Comparison of ENCODE assay signal across 19 cellular contexts in the genomic region with DNA sequence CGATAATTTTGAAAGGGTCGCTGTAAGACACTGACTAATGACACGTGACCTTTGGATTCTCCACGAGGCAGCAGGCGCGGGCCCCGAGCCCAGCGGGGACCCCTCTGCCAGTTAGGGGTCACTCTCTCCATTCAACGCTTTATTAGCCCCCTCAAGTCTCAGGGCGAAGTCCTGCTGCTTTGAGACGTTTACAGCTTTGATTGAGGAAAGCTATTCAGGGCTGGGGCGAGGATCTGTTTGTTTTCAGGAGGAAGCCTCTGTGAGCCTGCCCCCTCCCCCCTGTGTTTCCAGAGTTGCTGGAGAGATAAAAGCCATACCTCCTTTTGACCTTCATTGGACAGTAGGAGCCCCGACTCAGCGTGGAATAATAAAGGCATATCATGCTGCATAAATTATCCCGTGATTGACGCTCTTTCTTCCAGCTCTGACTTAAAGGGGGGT. TPM values are rescaled to one million over a fixed set of nuclear protein-coding genes. Genes with fewer than 3 reads are reported as not detected.
DNase-seq lines count a peak whose midpoint lies in the region; ATAC-seq and TF ChIP-seq lines count a peak whose summit lies in the region.
"Had no signal": no experiment of that assay in that cellular context is flagged by ENCODE, and none has a peak within 500 bp of the region (broad histone marks: within the 10 kb centered on the region; RNA-seq: fewer than 3 reads in every experiment).

No MANE protein-coding gene starts in this region.

- H3K27ac Mint-ChIP-seq in nephron progenitor cell = peak overlapping the region; percentile 85
- H3K27ac Mint-ChIP-seq: stimulated activated naive CD8-positive, alpha-beta T cell treated with anti-CD3 and anti-CD28 coated beads, Interleukin-15, amount 100 ng/mL, for 72 hours had no signal

- peak; percentile 33 for DNase-seq in BE2C
- peak; percentile 41 for DNase-seq in LoVo (ENCODE audit: low spot score)
- peak; percentile 51 for DNase-seq in nephron progenitor cell
- no peak for DNase-seq in NCI-H774 (lab: John Stamatoyannopoulos, UW)
- no peak for DNase-seq in occipital lobe (lab: John Stamatoyannopoulos, UW)
- DNase-seq in NCI-H524 treated with DMSO at 0.1 percent for 48 hours (lab: John Stamatoyannopoulos, UW) = no peak
- DNase-seq: activated CD4-positive, alpha-beta T cell treated with anti-CD3 and anti-CD28 coated beads, Interleukin-2, amount 50 U/mL, for 1 hour; hippocampal formation; Kasumi-1; NCI-H187; NCI-H526 treated with DMSO at 0.1 percent for 48 hours; ovary; RPMI8226; spleen; stimulated activated naive CD8-positive, alpha-beta T cell treated with anti-CD3 and anti-CD28 coated beads, Interleukin-15, amount 100 ng/mL, for 72 hours had no signal

- peak overlapping the region; percentile 96 for H3K27ac ChIP-seq in ectodermal cell (ENCODE audit: insufficient read depth, low read depth, low read length, poor library complexity, severe bottlenecking)
- H3K27ac ChIP-seq: ovary, spleen had no signal

- H3K27me3 Mint-ChIP-seq in nephron progenitor cell (ENCODE audit: low read depth, poor library complexity) = peaks cover 25% of the 10 kb centered on the region

- peaks cover 75% of the 10 kb centered on the region for H3K4me1 Mint-ChIP-seq in nephron progenitor cell

- no peak for ATAC-seq in activated CD4-positive, CD25-positive, alpha-beta regulatory T cell treated with anti-CD3 and anti-CD28 coated beads, Interleukin-2, amount 50 U/mL, for 24 hours
- ATAC-seq: stimulated activated naive CD8-positive, alpha-beta T cell treated with anti-CD3 and anti-CD28 coated beads, Interleukin-15, amount 100 ng/mL, for 72 hours had no signal

- H3K9me3 Mint-ChIP-seq in nephron progenitor cell = no peaks in the 10 kb centered on the region
- H3K9me3 Mint-ChIP-seq: stimulated activated naive CD8-positive, alpha-beta T cell treated with anti-CD3 and anti-CD28 coated beads, Interleukin-15, amount 100 ng/mL, for 72 hours had no signal

- no peak overlapping the region for H3K4me3 ChIP-seq in BE2C (ENCODE audit: low read depth, low read length)
- H3K4me3 ChIP-seq in ectodermal cell (ENCODE audit: insufficient read depth, low read depth, low read length) = no peak overlapping the region
- H3K4me3 ChIP-seq: lung, ovary, spleen had no signal

- H3K27me3 ChIP-seq in BE2C = peaks cover 4% of the 10 kb centered on the region
- H3K27me3 ChIP-seq in ectodermal cell (ENCODE audit: control insufficient read depth, insufficient read depth, low read length, poor library complexity, severe bottlenecking) = peaks cover 29% of the 10 kb centered on the region
- H3K27me3 ChIP-seq: ovary had no signal

- H3K9me3 ChIP-seq in BE2C (no peaks in the 10 kb centered on the region), ectodermal cell (ENCODE audit: control insufficient read depth, low read length) (no peaks in the 10 kb centered on the region)
- H3K9me3 ChIP-seq: ovary, spleen had no signal

- WGBS in ectodermal cell, 2 experiments = 1% methylated on average over 16 of the region's 16 CpGs

- H3K4me1 ChIP-seq in BE2C (peaks cover 5% of the 10 kb centered on the region; the same call in 1 of the 2 replicates), ectodermal cell (ENCODE audit: control insufficient read depth, insufficient read depth, low read length) (peaks cover 54% of the 10 kb centered on the region)

- H3K36me3 ChIP-seq in BE2C (no peaks in the 10 kb centered on the region), ectodermal cell (ENCODE audit: control insufficient read depth, insufficient read depth, low read length) (no peaks in the 10 kb centered on the region)
- H3K36me3 ChIP-seq: ovary, spleen had no signal

- no peaks in the 10 kb centered on the region for H3K36me3 Mint-ChIP-seq in nephron progenitor cell (ENCODE audit: low read depth)

- peak overlapping the region; percentile 69 for H3K4me3 Mint-ChIP-seq in nephron progenitor cell

- TF ChIP-seq CTCF in BE2C (IDR thresholded peaks at IDR 0.05; ENCODE audit: low read depth, low read length) (no peak), nephron progenitor cell (IDR thresholded peaks at IDR 0.05) (no peak)

RNA-seq across cellular contexts. Expression of gene MSX2, which starts 31.4 kb away (rescaled TPM):
- polyA plus RNA-seq in BE2C (2012; ENCODE audit: insufficient read depth, insufficient read length, low read depth) = 26.4 TPM
- 39.9 TPM for polyA plus RNA-seq in ectodermal cell (2013, experiment 1 of 4)
- polyA plus RNA-seq in ectodermal cell (2013, experiment 2 of 4) = 31.5 TPM
- 40.6 TPM for polyA plus RNA-seq in ectodermal cell (2013, experiment 3 of 4)
- polyA plus RNA-seq in ectodermal cell (2013, experiment 4 of 4) = 46.6 TPM
- not detected for total RNA-seq in occipital lobe
- total RNA-seq: T-helper 2 cell treated with Interferon-gamma antibody and Interleukin-4, amounts not matched to agents 100 ng/mL and 5 ng/mL, for 36 hours had no signal

Comparison
In these comparisons a context has a peak if more than half of its experiments do, and no peak if none do; other contexts are left out.
1. DNase-seq: peak in BE2C (single experiment), LoVo (single experiment) and nephron progenitor cell (single experiment); none in NCI-H774 (single experiment), occipital lobe (single experiment) and NCI-H524 treated with DMSO at 0.1 percent for 48 hours (single experiment).